Comparison of ENCODE assay signal across 7 cellular contexts in genomic region chr15:70584838-70585706, GRCh38.
DNase-seq lines count a peak whose midpoint lies in the region; ATAC-seq and TF ChIP-seq lines count a peak whose summit lies in the region.

No MANE protein-coding gene starts in this region.

- no peaks in the 10 kb centered on the region for H3K9me3 Mint-ChIP-seq in endothelial cell (ENCODE audit: unreplicated experiment)

- no peak overlapping the region for H3K4me3 Mint-ChIP-seq in endothelial cell (ENCODE audit: unreplicated experiment)

- peaks cover 3% of the 10 kb centered on the region for H3K27me3 Mint-ChIP-seq in endothelial cell (ENCODE audit: unreplicated experiment)

- TF ChIP-seq CTCF in endothelial cell (IDR thresholded peaks at IDR 0.05; ENCODE audit: unreplicated experiment) (peak; percentile 83), parathyroid adenoma (IDR thresholded peaks at IDR 0.05) (no peak)

- H3K4me2 ChIP-seq in parathyroid adenoma (ENCODE audit: low read length), result no peak overlapping the region

- no peaks in the 10 kb centered on the region for H3K9me3 ChIP-seq in parathyroid adenoma (ENCODE audit: control insufficient read depth, low read length)

- H3K27ac Mint-ChIP-seq in endothelial cell (ENCODE audit: unreplicated experiment), result no peak overlapping the region

- H3K36me3 Mint-ChIP-seq in endothelial cell (ENCODE audit: low read depth, unreplicated experiment), result no peaks in the 10 kb centered on the region

- DNase-seq in HK-2 (ENCODE audit: unreplicated experiment) (peak; percentile 37), endothelial cell (ENCODE audit: low spot score) (peak; percentile 80)
- DNase-seq in activated CD4-positive, alpha-beta T cell treated with anti-CD3 and anti-CD28 coated beads for 4 hours, result peak; percentile 38 to 40

- H3K36me3 ChIP-seq in parathyroid adenoma (ENCODE audit: control insufficient read depth, insufficient read depth, low read length), result no peaks in the 10 kb centered on the region

- no peak overlapping the region for H3K9ac ChIP-seq in parathyroid adenoma

- no peak overlapping the region for H3K27ac ChIP-seq in parathyroid adenoma

- H2AFZ ChIP-seq in parathyroid adenoma, result peak overlapping the region; percentile 33

- H3K4me3 ChIP-seq in parathyroid adenoma (ENCODE audit: low read depth, low read length), result no peak overlapping the region

- no peaks in the 10 kb centered on the region for H3K4me1 ChIP-seq in parathyroid adenoma

- H3K27me3 ChIP-seq in parathyroid adenoma (ENCODE audit: control insufficient read depth, insufficient read depth, low read length), result no peaks in the 10 kb centered on the region

- ATAC-seq in GM19452 (IDR thresholded peaks at IDR 0.05; ENCODE audit: unreplicated experiment), result no peak
- ATAC-seq in GM21390 (IDR thresholded peaks at IDR 0.05; ENCODE audit: unreplicated experiment), result no peak
- ATAC-seq in GM18498 (IDR thresholded peaks at IDR 0.05; ENCODE audit: unreplicated experiment), result no peak

- peaks cover 2% of the 10 kb centered on the region for H3K4me1 Mint-ChIP-seq in endothelial cell (ENCODE audit: unreplicated experiment)

- no peaks in the 10 kb centered on the region for H3K79me2 ChIP-seq in parathyroid adenoma
